Comparison of ENCODE assay signal across 1 cellular context in the genomic region with DNA sequence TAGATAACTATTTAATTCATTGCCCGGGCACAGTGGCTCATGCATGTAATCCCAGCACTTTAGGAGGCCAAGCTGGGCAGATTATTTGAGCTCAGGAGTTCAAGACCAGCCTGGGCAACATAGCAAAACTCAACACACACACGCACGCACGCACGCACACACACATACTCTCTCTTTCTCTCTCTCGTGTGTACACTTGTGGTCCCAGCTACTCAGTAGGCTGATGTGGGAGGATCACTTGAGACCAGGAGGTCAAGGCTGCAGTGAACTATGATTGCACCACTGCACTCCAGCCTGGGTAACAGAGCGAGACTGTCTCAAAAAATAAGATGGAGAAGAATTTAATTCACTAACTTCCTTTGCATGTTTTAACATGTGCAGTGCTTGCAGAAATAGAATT.
TF ChIP-seq lines count a peak whose summit lies in the region.

No MANE protein-coding gene starts in this region.

TF ChIP-seq in HepG2, 621 proteins besides CTCF, POLR2A, EP300 and RAD21 (continued from another document and continues in another):
- TF ChIP-seq, protein P1, sequence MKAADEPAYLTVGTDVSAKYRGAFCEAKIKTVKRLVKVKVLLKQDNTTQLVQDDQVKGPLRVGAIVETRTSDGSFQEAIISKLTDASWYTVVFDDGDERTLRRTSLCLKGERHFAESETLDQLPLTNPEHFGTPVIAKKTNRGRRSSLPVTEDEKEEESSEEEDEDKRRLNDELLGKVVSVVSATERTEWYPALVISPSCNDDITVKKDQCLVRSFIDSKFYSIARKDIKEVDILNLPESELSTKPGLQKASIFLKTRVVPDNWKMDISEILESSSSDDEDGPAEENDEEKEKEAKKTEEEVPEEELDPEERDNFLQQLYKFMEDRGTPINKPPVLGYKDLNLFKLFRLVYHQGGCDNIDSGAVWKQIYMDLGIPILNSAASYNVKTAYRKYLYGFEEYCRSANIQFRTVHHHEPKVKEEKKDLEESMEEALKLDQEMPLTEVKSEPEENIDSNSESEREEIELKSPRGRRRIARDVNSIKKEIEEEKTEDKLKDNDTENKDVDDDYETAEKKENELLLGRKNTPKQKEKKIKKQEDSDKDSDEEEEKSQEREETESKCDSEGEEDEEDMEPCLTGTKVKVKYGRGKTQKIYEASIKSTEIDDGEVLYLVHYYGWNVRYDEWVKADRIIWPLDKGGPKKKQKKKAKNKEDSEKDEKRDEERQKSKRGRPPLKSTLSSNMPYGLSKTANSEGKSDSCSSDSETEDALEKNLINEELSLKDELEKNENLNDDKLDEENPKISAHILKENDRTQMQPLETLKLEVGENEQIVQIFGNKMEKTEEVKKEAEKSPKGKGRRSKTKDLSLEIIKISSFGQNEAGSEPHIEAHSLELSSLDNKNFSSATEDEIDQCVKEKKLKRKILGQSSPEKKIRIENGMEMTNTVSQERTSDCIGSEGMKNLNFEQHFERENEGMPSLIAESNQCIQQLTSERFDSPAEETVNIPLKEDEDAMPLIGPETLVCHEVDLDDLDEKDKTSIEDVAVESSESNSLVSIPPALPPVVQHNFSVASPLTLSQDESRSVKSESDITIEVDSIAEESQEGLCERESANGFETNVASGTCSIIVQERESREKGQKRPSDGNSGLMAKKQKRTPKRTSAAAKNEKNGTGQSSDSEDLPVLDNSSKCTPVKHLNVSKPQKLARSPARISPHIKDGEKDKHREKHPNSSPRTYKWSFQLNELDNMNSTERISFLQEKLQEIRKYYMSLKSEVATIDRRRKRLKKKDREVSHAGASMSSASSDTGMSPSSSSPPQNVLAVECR (CRISPR knock-in tag; IDR thresholded peaks at IDR 0.05; ENCODE audit: borderline replicate concordance), result peak; percentile 43; the same call in 1 of the 2 replicates
- no peak for TF ChIP-seq ATF7 (IDR thresholded peaks at IDR 0.05)
- TF ChIP-seq ATF7 (CRISPR knock-in tag; IDR thresholded peaks at IDR 0.05), result no peak
- no peak for TF ChIP-seq ZKSCAN8 (CRISPR knock-in tag; IDR thresholded peaks at IDR 0.05; ENCODE audit: borderline replicate concordance)
- TF ChIP-seq HOXA3 (CRISPR knock-in tag; IDR thresholded peaks at IDR 0.05), result peak; percentile 79
- no peak for TF ChIP-seq ZNF761 (CRISPR knock-in tag; conservative IDR thresholded peaks at IDR 0.05)
- TF ChIP-seq ETS1 (CRISPR knock-in tag; IDR thresholded peaks at IDR 0.05), result no peak
- no peak for TF ChIP-seq ZNF530 (CRISPR knock-in tag; IDR thresholded peaks at IDR 0.05; ENCODE audit: low read depth)
- no peak for TF ChIP-seq ZSCAN25 (CRISPR knock-in tag; IDR thresholded peaks at IDR 0.05)
- TF ChIP-seq ZNF777 (CRISPR knock-in tag; IDR thresholded peaks at IDR 0.05), result no peak
- no peak for TF ChIP-seq ZBTB44 (CRISPR knock-in tag; IDR thresholded peaks at IDR 0.05)
- no peak for TF ChIP-seq ZNF781 (CRISPR knock-in tag; IDR thresholded peaks at IDR 0.05; ENCODE audit: borderline replicate concordance, not compliant biosample characterization)
- no peak for TF ChIP-seq TRIM24 (CRISPR knock-in tag; IDR thresholded peaks at IDR 0.05)
- no peak for TF ChIP-seq GATA4 (IDR thresholded peaks at IDR 0.05; ENCODE audit: borderline replicate concordance, low read depth)
- TF ChIP-seq DNMT3B (CRISPR knock-in tag; conservative IDR thresholded peaks at IDR 0.05), result no peak
- no peak for TF ChIP-seq TP53 (CRISPR knock-in tag; conservative IDR thresholded peaks at IDR 0.05)
- TF ChIP-seq ZNF282 (IDR thresholded peaks at IDR 0.05; ENCODE audit: partially characterized antibody), result no peak
- TF ChIP-seq ELF4 (CRISPR knock-in tag; IDR thresholded peaks at IDR 0.05; ENCODE audit: borderline replicate concordance), result no peak
- TF ChIP-seq ZNF383 (CRISPR knock-in tag; IDR thresholded peaks at IDR 0.05; ENCODE audit: borderline replicate concordance), result no peak
- TF ChIP-seq BORCS8-MEF2B (CRISPR knock-in tag; IDR thresholded peaks at IDR 0.05), result no peak
- no peak for TF ChIP-seq DBP (CRISPR knock-in tag; IDR thresholded peaks at IDR 0.05; ENCODE audit: not compliant biosample characterization)
- no peak; the same call in 1 of the 2 replicates for TF ChIP-seq ZNF460 (CRISPR knock-in tag; IDR thresholded peaks at IDR 0.05; ENCODE audit: borderline replicate concordance)
- TF ChIP-seq REL (CRISPR knock-in tag; conservative IDR thresholded peaks at IDR 0.05), result no peak
- TF ChIP-seq HOXA7 (CRISPR knock-in tag; IDR thresholded peaks at IDR 0.05), result no peak
- no peak for TF ChIP-seq ZNF205 (CRISPR knock-in tag; IDR thresholded peaks at IDR 0.05)
- TF ChIP-seq ZFP1 (CRISPR knock-in tag; IDR thresholded peaks at IDR 0.05), result no peak
- TF ChIP-seq ZNF441 (CRISPR knock-in tag; IDR thresholded peaks at IDR 0.05; ENCODE audit: borderline replicate concordance), result no peak
- no peak for TF ChIP-seq PRDM4 (CRISPR knock-in tag; IDR thresholded peaks at IDR 0.05; ENCODE audit: borderline replicate concordance)
- TF ChIP-seq, protein P2, sequence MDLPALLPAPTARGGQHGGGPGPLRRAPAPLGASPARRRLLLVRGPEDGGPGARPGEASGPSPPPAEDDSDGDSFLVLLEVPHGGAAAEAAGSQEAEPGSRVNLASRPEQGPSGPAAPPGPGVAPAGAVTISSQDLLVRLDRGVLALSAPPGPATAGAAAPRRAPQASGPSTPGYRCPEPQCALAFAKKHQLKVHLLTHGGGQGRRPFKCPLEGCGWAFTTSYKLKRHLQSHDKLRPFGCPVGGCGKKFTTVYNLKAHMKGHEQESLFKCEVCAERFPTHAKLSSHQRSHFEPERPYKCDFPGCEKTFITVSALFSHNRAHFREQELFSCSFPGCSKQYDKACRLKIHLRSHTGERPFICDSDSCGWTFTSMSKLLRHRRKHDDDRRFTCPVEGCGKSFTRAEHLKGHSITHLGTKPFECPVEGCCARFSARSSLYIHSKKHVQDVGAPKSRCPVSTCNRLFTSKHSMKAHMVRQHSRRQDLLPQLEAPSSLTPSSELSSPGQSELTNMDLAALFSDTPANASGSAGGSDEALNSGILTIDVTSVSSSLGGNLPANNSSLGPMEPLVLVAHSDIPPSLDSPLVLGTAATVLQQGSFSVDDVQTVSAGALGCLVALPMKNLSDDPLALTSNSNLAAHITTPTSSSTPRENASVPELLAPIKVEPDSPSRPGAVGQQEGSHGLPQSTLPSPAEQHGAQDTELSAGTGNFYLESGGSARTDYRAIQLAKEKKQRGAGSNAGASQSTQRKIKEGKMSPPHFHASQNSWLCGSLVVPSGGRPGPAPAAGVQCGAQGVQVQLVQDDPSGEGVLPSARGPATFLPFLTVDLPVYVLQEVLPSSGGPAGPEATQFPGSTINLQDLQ (CRISPR knock-in tag; IDR thresholded peaks at IDR 0.05), result no peak
- TF ChIP-seq GABPA (IDR thresholded peaks at IDR 0.05; ENCODE audit: low read depth, low read length), result no peak
- TF ChIP-seq GABPA (CRISPR knock-in tag; IDR thresholded peaks at IDR 0.05; ENCODE audit: low read depth), result no peak
- no peak for TF ChIP-seq SNAI1 (CRISPR knock-in tag; IDR thresholded peaks at IDR 0.05; ENCODE audit: borderline replicate concordance)
- TF ChIP-seq, protein P3, sequence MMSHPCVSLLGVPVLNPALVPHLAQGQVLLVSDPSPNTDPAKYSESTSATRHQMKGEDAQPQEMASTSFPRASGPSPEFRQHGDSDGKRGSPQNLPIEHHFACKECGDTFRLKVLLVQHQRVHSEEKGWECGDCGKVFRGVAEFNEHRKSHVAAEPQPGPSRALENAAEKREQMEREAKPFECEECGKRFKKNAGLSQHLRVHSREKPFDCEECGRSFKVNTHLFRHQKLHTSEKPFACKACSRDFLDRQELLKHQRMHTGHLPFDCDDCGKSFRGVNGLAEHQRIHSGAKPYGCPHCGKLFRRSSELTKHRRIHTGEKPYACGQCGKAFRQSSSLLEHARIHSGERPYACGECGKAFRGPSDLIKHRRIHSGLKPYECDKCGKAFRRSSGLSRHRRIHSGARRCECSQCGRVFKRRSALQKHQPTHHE (CRISPR knock-in tag; IDR thresholded peaks at IDR 0.05; ENCODE audit: borderline replicate concordance), result no peak
- no peak for TF ChIP-seq ZFAT (CRISPR knock-in tag; conservative IDR thresholded peaks at IDR 0.05)
- TF ChIP-seq ZBTB46 (CRISPR knock-in tag; IDR thresholded peaks at IDR 0.05; ENCODE audit: borderline replicate concordance), result no peak
- TF ChIP-seq SMYD3 (CRISPR knock-in tag; IDR thresholded peaks at IDR 0.05), result no peak
- TF ChIP-seq ZMAT5 (CRISPR knock-in tag; IDR thresholded peaks at IDR 0.05; ENCODE audit: borderline replicate concordance, low read depth), result no peak
- no peak for TF ChIP-seq ETV6 (CRISPR knock-in tag; conservative IDR thresholded peaks at IDR 0.05)
- peak; percentile 41; the same call in 1 of the 2 replicates for TF ChIP-seq ZFX (CRISPR knock-in tag; IDR thresholded peaks at IDR 0.05; ENCODE audit: low read depth)
- no peak for TF ChIP-seq ZNF615 (CRISPR knock-in tag; IDR thresholded peaks at IDR 0.05; ENCODE audit: borderline replicate concordance)
- TF ChIP-seq NFYC (CRISPR knock-in tag; IDR thresholded peaks at IDR 0.05), result no peak
- no peak for TF ChIP-seq GLI4 (CRISPR knock-in tag; IDR thresholded peaks at IDR 0.05; ENCODE audit: borderline replicate concordance)
- no peak for TF ChIP-seq ZNF883 (CRISPR knock-in tag; IDR thresholded peaks at IDR 0.05; ENCODE audit: not compliant biosample characterization)
- TF ChIP-seq TBP (CRISPR knock-in tag; IDR thresholded peaks at IDR 0.05), result no peak
- peak; percentile 84 for TF ChIP-seq FOXP4 (CRISPR knock-in tag; IDR thresholded peaks at IDR 0.05)
- TF ChIP-seq ZNF766 (CRISPR knock-in tag; IDR thresholded peaks at IDR 0.05; ENCODE audit: borderline replicate concordance), result no peak
